22 cellular contexts compared by ENCODE assay signal in genomic region chr16:66361604-66362135, GRCh38. TPM values are rescaled to one million over a fixed set of nuclear protein-coding genes. Genes with fewer than 3 reads are reported as not detected.
DNase-seq lines count a peak whose midpoint lies in the region; ATAC-seq, FAIRE-seq and TF ChIP-seq lines count a peak whose summit lies in the region.
"Had no signal": no experiment of that assay in that cellular context is flagged by ENCODE, and none has a peak within 500 bp of the region (broad histone marks: within the 10 kb centered on the region; RNA-seq: fewer than 3 reads in every experiment).

No MANE protein-coding gene starts in this region.

- no peak for TF ChIP-seq EP300 in HepG2 (IDR thresholded peaks at IDR 0.05; ENCODE audit: low read depth in 2 of 2, low read length in 2 of 2)
- TF ChIP-seq EP300 in HepG2 (CRISPR knock-in tag; IDR thresholded peaks at IDR 0.05; ENCODE audit: borderline replicate concordance), result no peak

- DNase-seq in HepG2 (ENCODE audit: low spot score), result no peak
- no peak for DNase-seq in right lobe of liver
- DNase-seq in endodermal cell, result peak; percentile 32
- DNase-seq in gastrocnemius medialis, result no peak
- DNase-seq in NCI-H1930 (lab: John Stamatoyannopoulos, UW), result no peak
- no peak for DNase-seq in stimulated activated naive CD8-positive, alpha-beta T cell treated with anti-CD3 and anti-CD28 coated beads, Interleukin-15, amount 100 ng/mL, for 72 hours
- DNase-seq: DMS79 treated with DMSO at 0.1 percent for 48 hours, H9, Kasumi-1, MG63, NCI-H1092, NCI-H1436 treated with DMSO at 0.1 percent for 48 hours, NCI-H2029 treated with DMSO at 0.1 percent for 48 hours, NCI-H2171, NCI-H526, PC-3, RPMI8226, SIG-M5 had no signal

- no peak overlapping the region for H3K27ac Mint-ChIP-seq in endodermal cell
- no peak overlapping the region for H3K27ac Mint-ChIP-seq in stimulated activated naive CD8-positive, alpha-beta T cell treated with anti-CD3 and anti-CD28 coated beads, Interleukin-15, amount 100 ng/mL, for 72 hours
- H3K27ac Mint-ChIP-seq: IgD-negative memory B cell had no signal

- H3K36me3 ChIP-seq in HepG2 (replicated peaks in 1 of 2; ENCODE audit: control insufficient read depth in 1 of 2, insufficient read depth in 2 of 2, low read length in 2 of 2), result no peaks in the 10 kb centered on the region
- no peaks in the 10 kb centered on the region for H3K36me3 ChIP-seq in right lobe of liver
- H3K36me3 ChIP-seq in endodermal cell (ENCODE audit: control insufficient read depth, insufficient read depth, low read length), result no peaks in the 10 kb centered on the region
- H3K36me3 ChIP-seq in gastrocnemius medialis, result no peaks in the 10 kb centered on the region
- H3K36me3 ChIP-seq: MG63 had no signal

- H3K9ac ChIP-seq in HepG2 (ENCODE audit: insufficient read depth, low read depth, low read length) (no peak overlapping the region), endodermal cell (ENCODE audit: extremely low read depth, low read length, poor library complexity, severe bottlenecking) (no peak overlapping the region)

- peaks cover 20% of the 10 kb centered on the region for H3K4me1 Mint-ChIP-seq in endodermal cell
- H3K4me1 Mint-ChIP-seq in stimulated activated naive CD8-positive, alpha-beta T cell treated with anti-CD3 and anti-CD28 coated beads, Interleukin-15, amount 100 ng/mL, for 72 hours, result peaks cover 6% of the 10 kb centered on the region

- no peaks in the 10 kb centered on the region for H4K20me1 ChIP-seq in HepG2 (ENCODE audit: insufficient read depth, low read length)

- TF ChIP-seq CTCF in HepG2 (CRISPR knock-in tag; IDR thresholded peaks at IDR 0.05) (no peak), right lobe of liver (IDR thresholded peaks at IDR 0.05) (no peak), endodermal cell (conservative IDR thresholded peaks at IDR 0.05) (no peak), gastrocnemius medialis (IDR thresholded peaks at IDR 0.05 in 4 of 5, conservative IDR thresholded peaks at IDR 0.05 in 1 of 5) (no peak)

- no peak overlapping the region for H2AFZ ChIP-seq in HepG2 (ENCODE audit: low read length)

- in situ Hi-C loops in HepG2 (cut with HindIII; ENCODE audit: extremely low pct_ligation_motif_present, low pct_unique_long_range_greater_than_20kb) (no loop called here), gastrocnemius medialis (cut with MboI; ENCODE audit: low sequenced_read_pairs in 4 of 4) (no loop called here)

- no peak for FAIRE-seq in HepG2 (lab: Jason Lieb, UNC)

- WGBS in HepG2 (ENCODE audit: low lambda C conversion rate), result 14% methylated on average over 5 of the region's 5 CpGs
- 39% methylated on average over 5 of the region's 5 CpGs for WGBS in right lobe of liver (ENCODE audit: insufficient coverage, low coverage, low lambda C conversion rate, missing lambda C conversion rate)
- 82 to 86% methylated on average over 5 of the region's 5 CpGs for WGBS in endodermal cell (ENCODE audit: insufficient coverage in 1 of 2, insufficient read length in 1 of 2), 2 experiments

- no TSS peak for BruUV-seq in HepG2 (replicated peaks; lab: Mats Ljungman, UMichigan)

- ATAC-seq in HepG2 (no peak), right lobe of liver (no peak), gastrocnemius medialis (no peak), esophagus mucosa (no peak)
- no peak for ATAC-seq in stimulated activated naive CD8-positive, alpha-beta T cell treated with anti-CD3 and anti-CD28 coated beads, Interleukin-15, amount 100 ng/mL, for 72 hours
- ATAC-seq: PC-3 had no signal

- H3K79me2 ChIP-seq in HepG2 (ENCODE audit: insufficient read depth, low read length), result no peaks in the 10 kb centered on the region

- TF ChIP-seq POLR2A in HepG2 (IDR thresholded peaks at IDR 0.05; ENCODE audit: insufficient read depth in 1 of 2, low read depth in 2 of 2, low read length in 2 of 2) (no peak), right lobe of liver (IDR thresholded peaks at IDR 0.05) (no peak), gastrocnemius medialis (IDR thresholded peaks at IDR 0.05) (no peak)

- no peak overlapping the region for H3K27ac ChIP-seq in HepG2 (ENCODE audit: extremely low read length, insufficient read depth, low read length)
- H3K27ac ChIP-seq in right lobe of liver, result no peak overlapping the region
- H3K27ac ChIP-seq in endodermal cell (ENCODE audit: low read depth, low read length), result no peak overlapping the region
- peak overlapping the region in 3 of 4 donors; percentile 47 to 84 (median 57) for H3K27ac ChIP-seq in gastrocnemius medialis
- H3K27ac ChIP-seq: C4-2B, HL-60 had no signal

- TF ChIP-seq RAD21 in HepG2 (CRISPR knock-in tag; IDR thresholded peaks at IDR 0.05), result no peak

- H3K36me3 Mint-ChIP-seq in endodermal cell (ENCODE audit: low read depth), result no peaks in the 10 kb centered on the region

- H3K4me2 ChIP-seq in HepG2 (ENCODE audit: low read depth, low read length), result no peak overlapping the region

- H3K4me1 ChIP-seq in HepG2 (ENCODE audit: insufficient read depth, low read length) (peaks cover 13% of the 10 kb centered on the region; the same call in 1 of the 2 replicates), right lobe of liver (no peaks in the 10 kb centered on the region), endodermal cell (ENCODE audit: control insufficient read depth, insufficient read depth, low read length) (peaks cover 11% of the 10 kb centered on the region), gastrocnemius medialis (peaks cover 0 to 8% of the 10 kb centered on the region in 2 donors)

- H3K27me3 ChIP-seq in HepG2 (ENCODE audit: control insufficient read depth in 1 of 2, insufficient read depth in 2 of 2, low read length in 2 of 2), result peaks cover 16 to 74% of the 10 kb centered on the region in 2 experiments; a peak in 4 of 5 replicates
- no peaks in the 10 kb centered on the region for H3K27me3 ChIP-seq in right lobe of liver
- no peaks in the 10 kb centered on the region for H3K27me3 ChIP-seq in endodermal cell (ENCODE audit: control insufficient read depth, insufficient read depth, low read length, poor library complexity, severe bottlenecking)
- no peaks in the 10 kb centered on the region for H3K27me3 ChIP-seq in gastrocnemius medialis
- H3K27me3 ChIP-seq: MG63 had no signal

- H3K4me3 ChIP-seq in HepG2 (replicated peaks in 1 of 3; ENCODE audit: insufficient read depth in 1 of 3, low read depth in 2 of 3, low read length in 3 of 3), result no peak overlapping the region
- H3K4me3 ChIP-seq in right lobe of liver, result no peak overlapping the region
- H3K4me3 ChIP-seq in endodermal cell (ENCODE audit: low read length), result no peak overlapping the region
- H3K4me3 ChIP-seq in gastrocnemius medialis, result no peak overlapping the region
- H3K4me3 ChIP-seq: MG63 had no signal

- no peak overlapping the region for H3K4me3 Mint-ChIP-seq in endodermal cell
- no peak overlapping the region for H3K4me3 Mint-ChIP-seq in stimulated activated naive CD8-positive, alpha-beta T cell treated with anti-CD3 and anti-CD28 coated beads, Interleukin-15, amount 100 ng/mL, for 72 hours
- H3K4me3 Mint-ChIP-seq: H9, IgD-negative memory B cell had no signal

- CTCF ChIA-PET in HepG2 (lab: Yijun Ruan, JAX; ENCODE audit: low intra/inter-chr PET ratio, low total read pairs), result no interaction called here

- intact Hi-C loops in HepG2 (cut with micrococcal nuclease; ENCODE audit: unreplicated experiment), result no loop called here
- intact Hi-C loops in right lobe of liver (cut with DNase I), result no loop called here
- intact Hi-C loops in gastrocnemius medialis (cut with DNase I; ENCODE audit: low total_unique reads), result no loop called here

- peaks cover 10% of the 10 kb centered on the region for H3K27me3 Mint-ChIP-seq in endodermal cell (ENCODE audit: insufficient read depth)
- peaks cover 78% of the 10 kb centered on the region for H3K27me3 Mint-ChIP-seq in stimulated activated naive CD8-positive, alpha-beta T cell treated with anti-CD3 and anti-CD28 coated beads, Interleukin-15, amount 100 ng/mL, for 72 hours

- H3K9me3 ChIP-seq in HepG2 (ENCODE audit: low read length), result no peaks in the 10 kb centered on the region
- H3K9me3 ChIP-seq in right lobe of liver, result no peaks in the 10 kb centered on the region
- no peaks in the 10 kb centered on the region for H3K9me3 ChIP-seq in endodermal cell (ENCODE audit: control insufficient read depth, low read length)
- H3K9me3 ChIP-seq in gastrocnemius medialis, result no peaks in the 10 kb centered on the region
- H3K9me3 ChIP-seq: MG63 had no signal

- H3K9me3 Mint-ChIP-seq in endodermal cell, result no peaks in the 10 kb centered on the region
- H3K9me3 Mint-ChIP-seq in stimulated activated naive CD8-positive, alpha-beta T cell treated with anti-CD3 and anti-CD28 coated beads, Interleukin-15, amount 100 ng/mL, for 72 hours, result no peaks in the 10 kb centered on the region
- H3K9me3 Mint-ChIP-seq: H9, IgD-negative memory B cell had no signal

- POLR2A ChIA-PET in HepG2 (lab: Yijun Ruan, JAX), result no interaction called here

RNA-seq across cellular contexts. Expression of gene CDH5, which starts 4.8 kb away (rescaled TPM):
- total RNA-seq in HepG2 (2016; rRNA removed; fragmentation: Illumina TruSeq; extraction: Trizol) (0.34 and 0.71 TPM in 2 replicates), right lobe of liver (10 to 100 TPM in 5 of 6 experiments, 1 to 10 TPM in 1; 9.0 to 25.7 (median 15.4) TPM), endodermal cell (under 1 TPM in 1 of 2 donors, not detected in 1; 0.18 TPM), gastrocnemius medialis (10 to 100 TPM; 24.3 to 37.4 (median 31.7) TPM), esophagus mucosa (5.3 TPM)
- total RNA-seq in HepG2 (2016; cell fraction: cytosol; rRNA removed; fragmentation: Illumina TruSeq; extraction: Trizol; ENCODE audit: low read depth), result not detected in 2 replicates
- 0.37 and 0.46 TPM in 2 replicates for total RNA-seq in HepG2 (2016; cell fraction: insoluble cytoplasmic fraction; rRNA removed; fragmentation: Illumina TruSeq; extraction: Trizol)
- 0.15 and 0.24 TPM in 2 replicates for total RNA-seq in HepG2 (2016; cell fraction: membrane; rRNA removed; fragmentation: Illumina TruSeq; extraction: Trizol)
- total RNA-seq in HepG2 (2016; cell fraction: nucleus; rRNA removed; fragmentation: Illumina TruSeq; extraction: Trizol), result 0.53 and 0.99 TPM in 2 replicates
- 1.0 and 1.1 TPM in 2 replicates for polyA plus RNA-seq in HepG2 (2011; rRNA removed)
- polyA plus RNA-seq in HepG2 (2011; cell fraction: cytosol; rRNA removed), result 0.85 and 1.1 TPM in 2 replicates
- 0.78 and 1.3 TPM in 2 replicates for polyA plus RNA-seq in HepG2 (2011; cell fraction: nucleus; rRNA removed)
- polyA plus RNA-seq in HepG2 (2012), result 0.63 and 2.2 TPM in 2 replicates
- polyA plus RNA-seq in HepG2 (2016; cell fraction: cytosol; fragmentation: Illumina TruSeq; extraction: Trizol; ENCODE audit: low read depth), result 0.03 and 0.07 TPM in 2 replicates
- polyA plus RNA-seq in HepG2 (2016; cell fraction: insoluble cytoplasmic fraction; fragmentation: Illumina TruSeq; extraction: Trizol; ENCODE audit: low read depth), result 0.11 and 0.25 TPM in 2 replicates
- 0.09 and 0.19 TPM in 2 replicates for polyA plus RNA-seq in HepG2 (2016; cell fraction: membrane; fragmentation: Illumina TruSeq; extraction: Trizol; ENCODE audit: low read depth)
- polyA plus RNA-seq in HepG2 (2016; cell fraction: nucleus; fragmentation: Illumina TruSeq; extraction: Trizol; ENCODE audit: insufficient read depth, low read depth), result 0.67 and 0.83 TPM in 2 replicates
- polyA minus RNA-seq in HepG2 (2011; rRNA and poly(A)+ RNA removed; ENCODE audit: low replicate concordance), result 1.8 and 2.9 TPM in 2 replicates
- 0.35 and 1.8 TPM in 2 replicates for polyA minus RNA-seq in HepG2 (2011; cell fraction: cytosol; rRNA and poly(A)+ RNA removed)
- 0.99 and 3.0 TPM in 2 replicates for polyA minus RNA-seq in HepG2 (2011; cell fraction: nucleus; rRNA and poly(A)+ RNA removed)
- 0.39 TPM for polyA plus RNA-seq in endodermal cell (2013, experiment 1 of 2)
- polyA plus RNA-seq in endodermal cell (2013, experiment 2 of 2), result 0.75 TPM
- total RNA-seq: PC-3 had no signal
- polyA plus RNA-seq: IgD-negative memory B cell had no signal

Comparison
In these comparisons a context has a peak if more than half of its experiments do, and no peak if none do; other contexts are left out.
1. H3K27ac ChIP-seq: peak in gastrocnemius medialis (3 of 4); none in HepG2 (single experiment), right lobe of liver (0 of 3) and endodermal cell (single experiment).